1 cellular context compared by ENCODE assay signal in genomic region chr9:35490155-35490909, GRCh38.
TF ChIP-seq lines count a peak whose summit lies in the region.

No MANE protein-coding gene starts in this region.

TF ChIP-seq in GM23338, 12 proteins besides CTCF, POLR2A, EP300 and RAD21:
- TF ChIP-seq ZNF462 (CRISPR knock-in tag; IDR thresholded peaks at IDR 0.05) (no peak), JUNB (IDR thresholded peaks at IDR 0.05; ENCODE audit: unreplicated experiment) (no peak), NANOG (IDR thresholded peaks at IDR 0.05; ENCODE audit: borderline replicate concordance) (no peak), ZNF331 (CRISPR knock-in tag; IDR thresholded peaks at IDR 0.05; ENCODE audit: low read depth) (no peak), EZH2 (IDR thresholded peaks at IDR 0.05; ENCODE audit: low read depth, unreplicated experiment) (no peak), ZNF114 (CRISPR knock-in tag; IDR thresholded peaks at IDR 0.05) (no peak), CREB1 (CRISPR knock-in tag; IDR thresholded peaks at IDR 0.05; ENCODE audit: low read depth) (no peak), POLR2AphosphoS5 (IDR thresholded peaks at IDR 0.05; ENCODE audit: low read depth) (no peak), STAT1 (IDR thresholded peaks at IDR 0.05; ENCODE audit: unreplicated experiment) (no peak), REST (IDR thresholded peaks at IDR 0.05; ENCODE audit: unreplicated experiment) (no peak), EZH2phosphoT487 (IDR thresholded peaks at IDR 0.05; ENCODE audit: unreplicated experiment) (no peak)
- TF ChIP-seq, protein P1, sequence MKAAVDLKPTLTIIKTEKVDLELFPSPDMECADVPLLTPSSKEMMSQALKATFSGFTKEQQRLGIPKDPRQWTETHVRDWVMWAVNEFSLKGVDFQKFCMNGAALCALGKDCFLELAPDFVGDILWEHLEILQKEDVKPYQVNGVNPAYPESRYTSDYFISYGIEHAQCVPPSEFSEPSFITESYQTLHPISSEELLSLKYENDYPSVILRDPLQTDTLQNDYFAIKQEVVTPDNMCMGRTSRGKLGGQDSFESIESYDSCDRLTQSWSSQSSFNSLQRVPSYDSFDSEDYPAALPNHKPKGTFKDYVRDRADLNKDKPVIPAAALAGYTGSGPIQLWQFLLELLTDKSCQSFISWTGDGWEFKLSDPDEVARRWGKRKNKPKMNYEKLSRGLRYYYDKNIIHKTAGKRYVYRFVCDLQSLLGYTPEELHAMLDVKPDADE (IDR thresholded peaks at IDR 0.05) = no peak
